ENCODE assay signal across 23 cellular contexts in genomic region chr10:29542723-29543122, GRCh38.
"Had no signal": no experiment of that assay in that cellular context is flagged by ENCODE, and none has a peak within 500 bp of the region (broad histone marks: within the 10 kb centered on the region; RNA-seq: fewer than 3 reads in every experiment).

No MANE protein-coding gene starts in this region.

- H3K27ac Mint-ChIP-seq: activated B cell treated with CpG ODN at 0.5 μM for 24 hours; activated naive CD4-positive, alpha-beta T cell treated with anti-CD3 and anti-CD28 coated beads for 36 hours; activated naive CD8-positive, alpha-beta T cell treated with anti-CD3 and anti-CD28 coated beads, Interleukin-2, amount 10 ng/mL, durations not matched to agents 7 days and 5 days; mesothelial cell of epicardium; natural killer cell; stimulated activated memory B cell treated with anti-CD40 and anti-IgM and Interleukin-4, amounts not matched to agents 10 μg/mL and 1 μg/mL and 100 μg/mL, for 72 hours had no signal

- H3K9me3 Mint-ChIP-seq: activated B cell treated with CpG ODN at 0.5 μM for 24 hours; activated naive CD4-positive, alpha-beta T cell treated with anti-CD3 and anti-CD28 coated beads for 36 hours; activated naive CD8-positive, alpha-beta T cell treated with anti-CD3 and anti-CD28 coated beads, Interleukin-2, amount 10 ng/mL, durations not matched to agents 7 days and 5 days; activated T-cell treated with anti-CD3 and anti-CD28 coated beads, Interleukin-2, amount 50 U/mL, for 72 hours; mesothelial cell of epicardium; natural killer cell; stimulated activated memory B cell treated with anti-CD40 and anti-IgM and Interleukin-4, amounts not matched to agents 10 μg/mL and 1 μg/mL and 100 μg/mL, for 72 hours had no signal

- DNase-seq: activated B cell treated with CpG ODN at 0.5 μM for 24 hours; activated CD4-positive, alpha-beta T cell treated with anti-CD3 and anti-CD28 coated beads for 4 hours; activated CD4-positive, alpha-beta T cell treated with anti-CD3 and anti-CD28 coated beads, Interleukin-2, amount 50 U/mL, for 48 hours; activated effector memory CD4-positive, alpha-beta T cell treated with Interleukin-2 at 50 U/mL for 16 hours; activated naive CD4-positive, alpha-beta T cell treated with anti-CD3 and anti-CD28 coated beads for 36 hours; activated naive CD8-positive, alpha-beta T cell treated with anti-CD3 and anti-CD28 coated beads, Interleukin-2, amount 10 ng/mL, durations not matched to agents 7 days and 5 days; activated T-cell treated with anti-CD3 and anti-CD28 coated beads, Interleukin-2, amount 50 U/mL, for 72 hours; amniotic stem cell; cortex of kidney; foreskin melanocyte; left lung; mammary epithelial cell; natural killer cell; ovary; stimulated activated CD4-positive, alpha-beta T cell treated with anti-CD3 and anti-CD28 coated beads, Interleukin-15, amount 100 ng/mL, for 24 hours; stomach; T1000; transverse colon had no signal

- H3K4me3 Mint-ChIP-seq: activated B cell treated with CpG ODN at 0.5 μM for 24 hours; activated naive CD4-positive, alpha-beta T cell treated with anti-CD3 and anti-CD28 coated beads for 36 hours; activated naive CD8-positive, alpha-beta T cell treated with anti-CD3 and anti-CD28 coated beads, Interleukin-2, amount 10 ng/mL, durations not matched to agents 7 days and 5 days; activated T-cell treated with anti-CD3 and anti-CD28 coated beads, Interleukin-2, amount 50 U/mL, for 72 hours; mesothelial cell of epicardium; natural killer cell; stimulated activated memory B cell treated with anti-CD40 and anti-IgM and Interleukin-4, amounts not matched to agents 10 μg/mL and 1 μg/mL and 100 μg/mL, for 72 hours had no signal

- H3K36me3 Mint-ChIP-seq: activated naive CD8-positive, alpha-beta T cell treated with anti-CD3 and anti-CD28 coated beads, Interleukin-2, amount 10 ng/mL, durations not matched to agents 7 days and 5 days; natural killer cell; stimulated activated memory B cell treated with anti-CD40 and anti-IgM and Interleukin-4, amounts not matched to agents 10 μg/mL and 1 μg/mL and 100 μg/mL, for 72 hours had no signal

- FAIRE-seq: bronchial epithelial cell, keratinocyte had no signal

- H3K4me1 Mint-ChIP-seq: activated B cell treated with CpG ODN at 0.5 μM for 24 hours; stimulated activated memory B cell treated with anti-CD40 and anti-IgM and Interleukin-4, amounts not matched to agents 10 μg/mL and 1 μg/mL and 100 μg/mL, for 72 hours had no signal

- ATAC-seq: activated T-cell treated with anti-CD3 and anti-CD28 coated beads, Interleukin-2, amount 50 U/mL, for 72 hours; left lung; natural killer cell; sciatic nerve; stimulated activated memory B cell treated with anti-CD40 and anti-IgM and Interleukin-4, amounts not matched to agents 10 μg/mL and 1 μg/mL and 100 μg/mL, for 72 hours had no signal

- H3K27me3 Mint-ChIP-seq: activated B cell treated with CpG ODN at 0.5 μM for 24 hours; activated naive CD8-positive, alpha-beta T cell treated with anti-CD3 and anti-CD28 coated beads, Interleukin-2, amount 10 ng/mL, durations not matched to agents 7 days and 5 days; stimulated activated memory B cell treated with anti-CD40 and anti-IgM and Interleukin-4, amounts not matched to agents 10 μg/mL and 1 μg/mL and 100 μg/mL, for 72 hours had no signal
